Comparison of ENCODE assay signal across 1 cellular context in genomic region chr12:26750531-26751171, GRCh38.
A peak's percentile ranks its signal among the peaks of the same experiment; 100 is the strongest.
TF ChIP-seq lines count a peak whose summit lies in the region.

No MANE protein-coding gene starts in this region.

TF ChIP-seq in GM12878, 131 proteins besides CTCF, POLR2A, EP300 and RAD21 (continued from another document and continues in another):
- TF ChIP-seq PKNOX1 (IDR thresholded peaks at IDR 0.05) = peak; percentile 10; the same call in 1 of the 2 replicates
- TF ChIP-seq EGR1 (IDR thresholded peaks at IDR 0.05; ENCODE audit: borderline replicate concordance in 1 of 2, low read depth in 2 of 2, low read length in 2 of 2) = no peak
- no peak for TF ChIP-seq RCOR1 (conservative IDR thresholded peaks at IDR 0.05; ENCODE audit: low read depth, low read length)
- no peak for TF ChIP-seq ETV6 (conservative IDR thresholded peaks at IDR 0.05 in 1 of 2, IDR thresholded peaks at IDR 0.05 in 1 of 2; ENCODE audit: borderline replicate concordance in 1 of 2, low read depth in 1 of 2)
- TF ChIP-seq PBX3 (IDR thresholded peaks at IDR 0.05; ENCODE audit: insufficient replicate concordance, low read depth, low read length) = no peak
- peak; percentile 28; the same call in 1 of the 2 replicates for TF ChIP-seq RAD51 (IDR thresholded peaks at IDR 0.05)
- TF ChIP-seq STAT3 (IDR thresholded peaks at IDR 0.05; ENCODE audit: low read depth, low read length) = no peak
- no peak for TF ChIP-seq SREBF2 (IDR thresholded peaks at IDR 0.05; ENCODE audit: low read length)
- no peak for TF ChIP-seq ESRRA (IDR thresholded peaks at IDR 0.05; ENCODE audit: low read length)
- no peak for TF ChIP-seq ATF2 (IDR thresholded peaks at IDR 0.05; ENCODE audit: low read length)
- no peak for TF ChIP-seq CUX1 (IDR thresholded peaks at IDR 0.05; ENCODE audit: insufficient replicate concordance, low read depth, low read length)
- peak; percentile 73; the same call in 1 of the 2 replicates for TF ChIP-seq HDGF (IDR thresholded peaks at IDR 0.05)
- no peak for TF ChIP-seq PRDM15 (CRISPR knock-in tag; IDR thresholded peaks at IDR 0.05)
- TF ChIP-seq FOXM1 (IDR thresholded peaks at IDR 0.05; ENCODE audit: low read depth, low read length) = 0 out of 2 replicates have a peak, but pooled peaks have one; percentile 48
- TF ChIP-seq KAT2A (conservative IDR thresholded peaks at IDR 0.05; ENCODE audit: control insufficient read depth, low read depth, low read length) = no peak
- TF ChIP-seq IRF3 (IDR thresholded peaks at IDR 0.05) = no peak
- no peak for TF ChIP-seq NKRF (conservative IDR thresholded peaks at IDR 0.05)
- no peak for TF ChIP-seq CEBPZ (IDR thresholded peaks at IDR 0.05; ENCODE audit: low read depth, low read length)
- no peak for TF ChIP-seq MTA3 (IDR thresholded peaks at IDR 0.05; ENCODE audit: borderline replicate concordance, low read length)
- no peak for TF ChIP-seq E2F4 (IDR thresholded peaks at IDR 0.05; ENCODE audit: low read depth, low read length)
- TF ChIP-seq MLLT1 (IDR thresholded peaks at IDR 0.05) = peak; percentile 54; the same call in 1 of the 2 replicates
- TF ChIP-seq BHLHE40 (IDR thresholded peaks at IDR 0.05; ENCODE audit: borderline replicate concordance in 1 of 2, low read depth in 2 of 2, low read length in 1 of 2) = 0 out of 4 replicates have a peak, but pooled peaks of 1 of the 2 experiments have one; percentile 6
- no peak for TF ChIP-seq SUPT20H (IDR thresholded peaks at IDR 0.05; ENCODE audit: borderline replicate concordance, control insufficient read depth, low read depth, low read length)
- no peak for TF ChIP-seq NFIC (IDR thresholded peaks at IDR 0.05; ENCODE audit: low read depth, low read length)
- 0 out of 2 replicates have a peak, but pooled peaks have one; percentile 13 for TF ChIP-seq CREM (IDR thresholded peaks at IDR 0.05; ENCODE audit: low read depth)
- TF ChIP-seq CHD1 (IDR thresholded peaks at IDR 0.05; ENCODE audit: low read depth, low read length) = no peak
- TF ChIP-seq NFYA (IDR thresholded peaks at IDR 0.05; ENCODE audit: borderline replicate concordance, low read depth, low read length) = no peak
- peak; percentile 70 for TF ChIP-seq NBN (IDR thresholded peaks at IDR 0.05)
